23 cellular contexts compared by ENCODE assay signal in the genomic region with DNA sequence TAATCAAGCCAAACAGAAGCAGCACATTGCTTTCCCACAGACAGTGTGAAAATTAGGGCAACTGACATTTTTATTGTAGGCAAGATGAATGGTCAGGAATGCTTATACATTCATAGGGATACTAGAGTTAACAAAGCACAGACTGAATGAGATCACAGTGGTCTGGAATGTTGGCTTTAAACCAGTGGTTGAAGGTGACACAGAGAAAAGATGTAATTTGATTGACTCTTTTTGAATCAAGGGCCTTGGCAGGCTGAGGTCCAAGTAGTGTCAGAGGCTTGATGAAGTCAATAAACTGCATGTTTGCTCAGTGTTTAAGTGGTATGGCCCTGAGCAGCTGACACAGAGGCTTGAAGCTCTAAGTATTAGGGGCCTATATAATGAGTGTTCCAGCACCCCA.
A peak's percentile ranks its signal among the peaks of the same experiment; 100 is the strongest.
DNase-seq lines count a peak whose midpoint lies in the region; ATAC-seq and TF ChIP-seq lines count a peak whose summit lies in the region.
"Had no signal": no experiment of that assay in that cellular context is flagged by ENCODE, and none has a peak within 500 bp of the region (broad histone marks: within the 10 kb centered on the region; RNA-seq: fewer than 3 reads in every experiment).

No MANE protein-coding gene starts in this region.

- peaks cover 0 to 6% (median 0%) of the 10 kb centered on the region in 5 donors for H3K27me3 Mint-ChIP-seq in naive thymus-derived CD4-positive, alpha-beta T cell
- H3K27me3 Mint-ChIP-seq: CD4-positive, CD25-positive, alpha-beta regulatory T cell had no signal

- TF ChIP-seq POLR2A in erythroblast (IDR thresholded peaks at IDR 0.05; ENCODE audit: low read length), result no peak

- intact Hi-C loops in heart right ventricle (cut with DNase I), result no loop called here
- intact Hi-C loops in left ventricle myocardium inferior (cut with micrococcal nuclease), result no loop called here
- intact Hi-C loops in upper lobe of right lung (cut with DNase I), result no loop called here
- intact Hi-C loops in naive thymus-derived CD4-positive, alpha-beta T cell (cut with micrococcal nuclease), result no loop called here

- peaks cover 0 to 11% (median 0%) of the 10 kb centered on the region in 9 donors for H3K4me1 ChIP-seq in heart right ventricle
- peaks cover 26% of the 10 kb centered on the region for H3K4me1 ChIP-seq in left ventricle myocardium inferior
- no peaks in the 10 kb centered on the region for H3K4me1 ChIP-seq in upper lobe of right lung
- no peaks in the 10 kb centered on the region for H3K4me1 ChIP-seq in naive thymus-derived CD4-positive, alpha-beta T cell (ENCODE audit: control insufficient read depth in 2 of 2, insufficient read depth in 2 of 2, low read length in 2 of 2)

- DNase-seq in heart right ventricle, result no peak
- no peak for DNase-seq in left ventricle myocardium inferior
- peak; percentile 63 for DNase-seq in NCI-H774 (lab: John Stamatoyannopoulos, UW)
- DNase-seq in glomerular visceral epithelial cell (ENCODE audit: extremely low spot score), result peak; percentile 4
- no peak for DNase-seq in upper lobe of right lung
- DNase-seq in COR-L47 (lab: John Stamatoyannopoulos, UW), result no peak
- no peak for DNase-seq in erythroblast (lab: John Stamatoyannopoulos, UW)
- DNase-seq in naive thymus-derived CD4-positive, alpha-beta T cell, result no peak
- DNase-seq: activated CD4-positive, alpha-beta T cell treated with anti-CD3 and anti-CD28 coated beads, Interleukin-2, amount 50 U/mL, for 1 hour; activated CD8-positive, alpha-beta memory T cell treated with anti-CD3 and anti-CD28 coated beads, Interleukin-2, amount 50 U/mL, for 48 hours; activated gamma-delta T cell treated with Interleukin-2 at 50 U/mL for 16 hours; amniotic stem cell; CD4-positive, CD25-positive, alpha-beta regulatory T cell; cerebellar nuclear complex; effector CD8-positive, alpha-beta T cell; H7; hypothalamus; NCI-H2081; nucleus accumbens; sigmoid colon; stimulated activated CD4-positive, alpha-beta T cell treated with anti-CD3 and anti-CD28 coated beads, Interleukin-2, amount 100 ng/mL, for 24 hours; stomach had no signal

- no peaks in the 10 kb centered on the region for H3K4me1 Mint-ChIP-seq in naive thymus-derived CD4-positive, alpha-beta T cell
- H3K4me1 Mint-ChIP-seq: CD4-positive, CD25-positive, alpha-beta regulatory T cell had no signal

- no peak overlapping the region for H3K27ac ChIP-seq in heart right ventricle
- no peak overlapping the region for H3K27ac ChIP-seq in left ventricle myocardium inferior (replicated peaks)
- H3K27ac ChIP-seq in upper lobe of right lung, result no peak overlapping the region
- H3K27ac ChIP-seq in naive thymus-derived CD4-positive, alpha-beta T cell (ENCODE audit: low read depth, low read length), result no peak overlapping the region
- H3K27ac ChIP-seq: RWPE1, sigmoid colon had no signal

- peaks cover 0 to 9% (median 2%) of the 10 kb centered on the region in 11 donors for H3K9me3 Mint-ChIP-seq in naive thymus-derived CD4-positive, alpha-beta T cell
- H3K9me3 Mint-ChIP-seq: CD4-positive, CD25-positive, alpha-beta regulatory T cell had no signal

- peak in 6 of 8 donors; percentile 14 to 62 (median 40) for ATAC-seq in heart right ventricle
- peak; percentile 84 for ATAC-seq in upper lobe of right lung
- ATAC-seq in naive thymus-derived CD4-positive, alpha-beta T cell, result no peak

- H3K4me3 Mint-ChIP-seq in naive thymus-derived CD4-positive, alpha-beta T cell, result no peak overlapping the region
- H3K4me3 Mint-ChIP-seq: CD4-positive, CD25-positive, alpha-beta regulatory T cell had no signal

- TF ChIP-seq CTCF in heart right ventricle (IDR thresholded peaks at IDR 0.05), result no peak
- no peak for TF ChIP-seq CTCF in left ventricle myocardium inferior (IDR thresholded peaks at IDR 0.05; ENCODE audit: borderline replicate concordance)
- TF ChIP-seq CTCF in upper lobe of right lung (IDR thresholded peaks at IDR 0.05), result no peak

- CTCF ChIA-PET in naive thymus-derived CD4-positive, alpha-beta T cell (lab: Charles Lee), result no interaction called here

- H3K27me3 ChIP-seq in heart right ventricle (no peaks in the 10 kb centered on the region), left ventricle myocardium inferior (ENCODE audit: low read depth) (no peaks in the 10 kb centered on the region), upper lobe of right lung (no peaks in the 10 kb centered on the region)
- no peaks in the 10 kb centered on the region for H3K27me3 ChIP-seq in naive thymus-derived CD4-positive, alpha-beta T cell (ENCODE audit: control insufficient read depth in 2 of 2, insufficient read depth in 2 of 2, low read length in 2 of 2)
- H3K27me3 ChIP-seq: sigmoid colon, stomach had no signal

- H3K27ac Mint-ChIP-seq in naive thymus-derived CD4-positive, alpha-beta T cell, result no peak overlapping the region
- H3K27ac Mint-ChIP-seq: CD4-positive, CD25-positive, alpha-beta regulatory T cell had no signal

- H3K9me3 ChIP-seq in heart right ventricle (peaks cover 0 to 5% (median 0%) of the 10 kb centered on the region in 11 donors), left ventricle myocardium inferior (replicated peaks) (peaks cover 6% of the 10 kb centered on the region), upper lobe of right lung (no peaks in the 10 kb centered on the region)
- no peaks in the 10 kb centered on the region for H3K9me3 ChIP-seq in naive thymus-derived CD4-positive, alpha-beta T cell (ENCODE audit: control insufficient read depth in 2 of 3, low read length in 3 of 3)
- H3K9me3 ChIP-seq: sigmoid colon, stomach had no signal

- H3K36me3 ChIP-seq in heart right ventricle (no peaks in the 10 kb centered on the region), left ventricle myocardium inferior (no peaks in the 10 kb centered on the region), upper lobe of right lung (no peaks in the 10 kb centered on the region)
- no peaks in the 10 kb centered on the region for H3K36me3 ChIP-seq in naive thymus-derived CD4-positive, alpha-beta T cell (ENCODE audit: control insufficient read depth in 2 of 3, insufficient read depth in 3 of 3, low read length in 3 of 3)
- H3K36me3 ChIP-seq: sigmoid colon, stomach had no signal

- POLR2A ChIA-PET in naive thymus-derived CD4-positive, alpha-beta T cell (lab: Charles Lee), result no interaction called here

- H3K4me3 ChIP-seq in heart right ventricle, result no peak overlapping the region
- H3K4me3 ChIP-seq in left ventricle myocardium inferior, result no peak overlapping the region
- H3K4me3 ChIP-seq in upper lobe of right lung, result no peak overlapping the region
- H3K4me3 ChIP-seq in naive thymus-derived CD4-positive, alpha-beta T cell (ENCODE audit: low read length), result no peak overlapping the region
- H3K4me3 ChIP-seq: sigmoid colon, stomach had no signal

- H3K36me3 Mint-ChIP-seq in naive thymus-derived CD4-positive, alpha-beta T cell, result no peaks in the 10 kb centered on the region
- H3K36me3 Mint-ChIP-seq: CD4-positive, CD25-positive, alpha-beta regulatory T cell had no signal

Comparison
In these comparisons a context has a peak if more than half of its experiments do, and no peak if none do; other contexts are left out.
1. DNase-seq: peak in NCI-H774 (single experiment) and glomerular visceral epithelial cell (single experiment); none in heart right ventricle (0 of 2), left ventricle myocardium inferior (single experiment), upper lobe of right lung (single experiment), COR-L47 (single experiment), erythroblast (0 of 2) and naive thymus-derived CD4-positive, alpha-beta T cell (0 of 9).